Comparison of ENCODE assay signal across 32 cellular contexts in genomic region chr4:121734576-121734975, GRCh38. TPM values are rescaled to one million over a fixed set of nuclear protein-coding genes. Genes with fewer than 3 reads are reported as not detected.
"Had no signal": no experiment of that assay in that cellular context is flagged by ENCODE, and none has a peak within 500 bp of the region (broad histone marks: within the 10 kb centered on the region; RNA-seq: fewer than 3 reads in every experiment).

No MANE protein-coding gene starts in this region.

- H3K27me3 ChIP-seq: ascending aorta, breast epithelium, cardiac muscle cell, colonic mucosa, esophagus squamous epithelium, gastroesophageal sphincter had no signal

- H3K4me3 ChIP-seq: ascending aorta, breast epithelium, cardiac muscle cell, colonic mucosa, esophagus squamous epithelium, gastroesophageal sphincter had no signal

- H3K27ac ChIP-seq: ascending aorta, breast epithelium, cardiac muscle cell, colonic mucosa, epithelial cell of prostate, esophagus squamous epithelium, gastroesophageal sphincter had no signal

- DNase-seq: activated CD4-positive, alpha-beta memory T cell treated with anti-CD3 and anti-CD28 coated beads for 36 hours; activated CD4-positive, alpha-beta T cell treated with anti-CD3 and anti-CD28 coated beads for 36 hours; activated CD4-positive, alpha-beta T cell treated with anti-CD3 and anti-CD28 coated beads, Interleukin-2, amount 10 ng/mL, durations not matched to agents 24 days and 14 days; activated CD4-positive, CD25-positive, alpha-beta regulatory T cell; activated CD4-positive, CD25-positive, alpha-beta regulatory T cell treated with anti-CD3 and anti-CD28 coated beads, Interleukin-2, amount 50 U/mL, for 72 hours; activated CD8-positive, alpha-beta memory T cell treated with anti-CD3 and anti-CD28 coated beads, Interleukin-2, amount 10 ng/mL, durations not matched to agents 7 days and 5 days; activated CD8-positive, alpha-beta memory T cell treated with anti-CD3 and anti-CD28 coated beads, Interleukin-2, amount 50 U/mL, for 4 hours; activated CD8-positive, alpha-beta T cell treated with anti-CD3 and anti-CD28 coated beads, Interleukin-2, amount 10 ng/mL, durations not matched to agents 7 days and 5 days; activated effector memory CD4-positive, alpha-beta T cell treated with anti-CD3 and anti-CD28 coated beads, Interleukin-2, amount 50 U/mL, for 16 hours; activated naive CD4-positive, alpha-beta T cell treated with anti-CD3 and anti-CD28 coated beads for 36 hours; activated naive CD8-positive, alpha-beta T cell treated with anti-CD3 and anti-CD28 coated beads for 36 hours; activated naive CD8-positive, alpha-beta T cell treated with anti-CD3 and anti-CD28 coated beads, Interleukin-2, amount 50 U/mL, for 24 hours; activated T-cell treated with anti-CD3 and anti-CD28 coated beads, Interleukin-2, amount 50 U/mL, for 1 hour; activated T-cell treated with anti-CD3 and anti-CD28 coated beads, Interleukin-2, amount 50 U/mL, for 48 hours; central memory CD4-positive, alpha-beta T cell; cerebellar nuclear complex; colonic mucosa; effector CD8-positive, alpha-beta T cell; esophagus squamous epithelium; foreskin melanocyte; T-helper 2 cell had no signal

- H3K4me1 ChIP-seq: ascending aorta, breast epithelium, colonic mucosa, esophagus squamous epithelium, gastroesophageal sphincter had no signal

- FAIRE-seq: endometrium, endothelial cell of umbilical vein had no signal

- H3K9me3 ChIP-seq: ascending aorta, breast epithelium, colonic mucosa, esophagus squamous epithelium, gastroesophageal sphincter had no signal

- ATAC-seq: activated CD4-positive, alpha-beta T cell treated with anti-CD3 and anti-CD28 coated beads for 36 hours; activated CD8-positive, alpha-beta memory T cell treated with anti-CD3 and anti-CD28 coated beads, Interleukin-2, amount 10 ng/mL, durations not matched to agents 7 days and 5 days; activated CD8-positive, alpha-beta T cell treated with anti-CD3 and anti-CD28 coated beads, Interleukin-2, amount 10 ng/mL, durations not matched to agents 7 days and 5 days; activated naive CD8-positive, alpha-beta T cell treated with anti-CD3 and anti-CD28 coated beads, Interleukin-2, amount 50 U/mL, for 24 hours; gastroesophageal sphincter had no signal

- H3K36me3 ChIP-seq: ascending aorta, breast epithelium, cardiac muscle cell, colonic mucosa, esophagus squamous epithelium, gastroesophageal sphincter had no signal

RNA-seq across cellular contexts. Expression of gene SMIM43, which starts 30.4 kb away (rescaled TPM):
- total RNA-seq: activated CD4-positive, alpha-beta memory T cell treated with anti-CD3 and anti-CD28 coated beads for 36 hours; activated CD4-positive, alpha-beta T cell treated with anti-CD3 and anti-CD28 coated beads for 36 hours; activated CD4-positive, alpha-beta T cell treated with anti-CD3 and anti-CD28 coated beads, Interleukin-2, amount 10 ng/mL, durations not matched to agents 24 days and 14 days; activated CD8-positive, alpha-beta memory T cell treated with anti-CD3 and anti-CD28 coated beads for 36 hours; activated CD8-positive, alpha-beta T cell treated with anti-CD3 and anti-CD28 coated beads, Interleukin-2, amount 10 ng/mL, durations not matched to agents 7 days and 5 days; activated naive CD4-positive, alpha-beta T cell treated with anti-CD3 and anti-CD28 coated beads for 36 hours; activated naive CD8-positive, alpha-beta T cell treated with anti-CD3 and anti-CD28 coated beads for 36 hours; activated T-helper 1 cell treated with anti-CD3 and anti-CD28 coated beads, Interleukin-12 subunit alpha, Interleukin-12 subunit beta, Interleukin-2, Interleukin-4 antibody, amounts not matched to agents 30 ng/mL and 10 ng/mL and 1 ng/mL, durations not matched to agents 14 hours and 24 hours and 36 hours; activated T-helper 2 cell treated with anti-CD3 and anti-CD28 coated beads, Interferon-gamma antibody, Interleukin-2, Interleukin-4, amounts not matched to agents 10 μg/mL and 5 μg/mL and 100 μg/mL, durations not matched to agents 14 hours and 24 hours and 36 hours; ascending aorta; breast epithelium; cardiac muscle cell; endothelial cell of umbilical vein; T-helper 1 cell treated with Interleukin-12 subunit alpha and Interleukin-12 subunit beta and Interleukin-4 antibody, amounts not matched to agents 30 ng/mL and 1 ng/mL, for 36 hours had no signal
- polyA plus RNA-seq: cardiac muscle cell had no signal
